22 cellular contexts compared by ENCODE assay signal in genomic region chr2:239482801-239483712, GRCh38.
"Had no signal": no experiment of that assay in that cellular context is flagged by ENCODE, and none has a peak within 500 bp of the region (broad histone marks: within the 10 kb centered on the region; RNA-seq: fewer than 3 reads in every experiment).

No MANE protein-coding gene starts in this region.

- FAIRE-seq: endometrium, pancreas had no signal

- H3K9ac ChIP-seq: neural progenitor cell had no signal

- H3K36me3 Mint-ChIP-seq: brain; naive B cell; neural progenitor cell; stimulated activated naive B cell treated with anti-CD40 and anti-IgM and Interleukin-4, amounts not matched to agents 10 μg/mL and 1 μg/mL and 100 μg/mL, for 72 hours; T-cell had no signal

- H2AFZ ChIP-seq: neural progenitor cell had no signal

- H3K27ac Mint-ChIP-seq: activated CD4-positive, alpha-beta T cell treated with anti-CD3 and anti-CD28 coated beads, Interleukin-2, amount 10 ng/mL, durations not matched to agents 24 days and 14 days; activated CD8-positive, alpha-beta T cell treated with anti-CD3 and anti-CD28 coated beads, Interleukin-2, amount 10 ng/mL, durations not matched to agents 7 days and 5 days; activated T-cell treated with anti-CD3 and anti-CD28 coated beads, Interleukin-2, amount 50 U/mL, for 24 hours; activated T-helper 2 cell treated with anti-CD3 and anti-CD28 coated beads, Interferon-gamma antibody, Interleukin-2, Interleukin-4, amounts not matched to agents 10 μg/mL and 5 μg/mL and 100 μg/mL, durations not matched to agents 14 hours and 24 hours and 36 hours; naive B cell; stimulated activated naive B cell treated with anti-CD40 and anti-IgM and Interleukin-4, amounts not matched to agents 10 μg/mL and 1 μg/mL and 100 μg/mL, for 72 hours; T-cell had no signal

- H3K27me3 Mint-ChIP-seq: activated CD4-positive, alpha-beta T cell treated with anti-CD3 and anti-CD28 coated beads, Interleukin-2, amount 10 ng/mL, durations not matched to agents 24 days and 14 days; activated T-cell treated with anti-CD3 and anti-CD28 coated beads, Interleukin-2, amount 50 U/mL, for 24 hours had no signal

- H3K4me3 ChIP-seq: colonic mucosa, gastrocnemius medialis, left ventricle myocardium inferior, neural progenitor cell, pancreas, upper lobe of right lung had no signal

- H3K27me3 ChIP-seq: colonic mucosa, gastrocnemius medialis, neural progenitor cell, pancreas, upper lobe of right lung had no signal

- DNase-seq: activated CD4-positive, alpha-beta T cell treated with anti-CD3 and anti-CD28 coated beads, Interleukin-2, amount 10 ng/mL, durations not matched to agents 24 days and 14 days; activated CD4-positive, CD25-positive, alpha-beta regulatory T cell; activated CD8-positive, alpha-beta T cell treated with anti-CD3 and anti-CD28 coated beads, Interleukin-2, amount 10 ng/mL, durations not matched to agents 7 days and 5 days; activated naive CD4-positive, alpha-beta T cell treated with Interleukin-2 at 50 U/mL for 16 hours; activated T-cell treated with anti-CD3 and anti-CD28 coated beads, Interleukin-2, amount 50 U/mL, for 24 hours; central memory CD4-positive, alpha-beta T cell; colonic mucosa; erythroblast; gastrocnemius medialis; head of caudate nucleus; kidney glomerular epithelial cell; left ventricle myocardium inferior; naive B cell; pancreas; stimulated activated naive B cell treated with anti-CD40 and anti-IgM and Interleukin-4, amounts not matched to agents 10 μg/mL and 1 μg/mL and 100 μg/mL, for 72 hours; T-cell; upper lobe of right lung had no signal

- H3K4me3 Mint-ChIP-seq: activated CD4-positive, alpha-beta T cell treated with anti-CD3 and anti-CD28 coated beads, Interleukin-2, amount 10 ng/mL, durations not matched to agents 24 days and 14 days; activated CD8-positive, alpha-beta T cell treated with anti-CD3 and anti-CD28 coated beads, Interleukin-2, amount 10 ng/mL, durations not matched to agents 7 days and 5 days; activated T-cell treated with anti-CD3 and anti-CD28 coated beads, Interleukin-2, amount 50 U/mL, for 24 hours; brain; naive B cell; neural progenitor cell; stimulated activated naive B cell treated with anti-CD40 and anti-IgM and Interleukin-4, amounts not matched to agents 10 μg/mL and 1 μg/mL and 100 μg/mL, for 72 hours; T-cell had no signal

- H3K4me1 ChIP-seq: colonic mucosa, gastrocnemius medialis, left ventricle myocardium inferior, neural progenitor cell, pancreas, upper lobe of right lung had no signal

- H3K4me2 ChIP-seq: neural progenitor cell had no signal

- ATAC-seq: activated CD8-positive, alpha-beta T cell treated with anti-CD3 and anti-CD28 coated beads, Interleukin-2, amount 10 ng/mL, durations not matched to agents 7 days and 5 days; gastrocnemius medialis; sciatic nerve; stimulated activated naive B cell treated with anti-CD40 and anti-IgM and Interleukin-4, amounts not matched to agents 10 μg/mL and 1 μg/mL and 100 μg/mL, for 72 hours; T-cell; upper lobe of right lung had no signal

- H3K4me1 Mint-ChIP-seq: activated CD4-positive, alpha-beta T cell treated with anti-CD3 and anti-CD28 coated beads, Interleukin-2, amount 10 ng/mL, durations not matched to agents 24 days and 14 days; naive B cell; stimulated activated naive B cell treated with anti-CD40 and anti-IgM and Interleukin-4, amounts not matched to agents 10 μg/mL and 1 μg/mL and 100 μg/mL, for 72 hours; T-cell had no signal

- H3K36me3 ChIP-seq: colonic mucosa, gastrocnemius medialis, left ventricle myocardium inferior, neural progenitor cell, pancreas, upper lobe of right lung had no signal

- H3K9me3 ChIP-seq: colonic mucosa, gastrocnemius medialis, left ventricle myocardium inferior, pancreas, upper lobe of right lung had no signal

- H3K27ac ChIP-seq: colonic mucosa, gastrocnemius medialis, left ventricle myocardium inferior, neural progenitor cell, pancreas, upper lobe of right lung had no signal

- H3K9me3 Mint-ChIP-seq: activated CD4-positive, alpha-beta T cell treated with anti-CD3 and anti-CD28 coated beads, Interleukin-2, amount 10 ng/mL, durations not matched to agents 24 days and 14 days; activated T-cell treated with anti-CD3 and anti-CD28 coated beads, Interleukin-2, amount 50 U/mL, for 24 hours; activated T-helper 2 cell treated with anti-CD3 and anti-CD28 coated beads, Interferon-gamma antibody, Interleukin-2, Interleukin-4, amounts not matched to agents 10 μg/mL and 5 μg/mL and 100 μg/mL, durations not matched to agents 14 hours and 24 hours and 36 hours; stimulated activated naive B cell treated with anti-CD40 and anti-IgM and Interleukin-4, amounts not matched to agents 10 μg/mL and 1 μg/mL and 100 μg/mL, for 72 hours; T-cell had no signal
